10 cellular contexts compared by ENCODE assay signal in the genomic region with DNA sequence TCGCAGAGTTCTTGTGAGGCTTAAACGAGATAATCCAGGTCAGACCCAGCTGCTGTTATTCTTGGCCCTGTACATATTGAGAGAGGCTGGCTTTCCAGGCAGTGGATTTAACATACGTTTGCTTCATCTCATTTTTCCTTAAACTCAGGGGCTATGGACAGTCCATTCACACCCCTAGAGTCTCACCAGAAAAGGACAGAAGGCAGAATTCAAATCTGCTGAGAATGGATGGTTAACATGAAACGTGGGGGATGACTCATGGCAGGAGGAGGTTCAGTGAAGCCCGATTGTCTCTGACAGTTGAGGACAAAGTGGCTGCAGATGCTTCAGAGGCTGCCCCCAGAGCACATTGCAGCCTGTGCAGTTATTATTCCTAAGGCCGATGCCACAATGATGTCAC. TPM values are rescaled to one million over a fixed set of nuclear protein-coding genes. Genes with fewer than 3 reads are reported as not detected.
DNase-seq lines count a peak whose midpoint lies in the region; ATAC-seq and TF ChIP-seq lines count a peak whose summit lies in the region.
"Had no signal": no experiment of that assay in that cellular context is flagged by ENCODE, and none has a peak within 500 bp of the region (broad histone marks: within the 10 kb centered on the region; RNA-seq: fewer than 3 reads in every experiment).

No MANE protein-coding gene starts in this region.

- in situ Hi-C loops in ACHN (cut with HindIII; ENCODE audit: low pct_ligation_motif_present, low pct_unique_long_range_greater_than_20kb, low sequenced_read_pairs), result no loop called here

- H3K4me3 ChIP-seq in PC-3 (ENCODE audit: low read length) (peak overlapping the region; percentile 28), fibroblast of mammary gland (ENCODE audit: control insufficient read depth, low read depth, low read length) (no peak overlapping the region), mesendoderm (ENCODE audit: low read length) (no peak overlapping the region)
- H3K4me3 ChIP-seq: BLaER1 had no signal

- intact Hi-C loops in PC-3 (cut with micrococcal nuclease), result loop anchor here (5.0 kb wide), 2 partner anchors 513 to 563 kb away; no protein-coding TSS in a partner anchor

- no peak overlapping the region for H3K56ac ChIP-seq in mesendoderm (ENCODE audit: low read length)

- no peaks in the 10 kb centered on the region for H3K9me3 ChIP-seq in PC-3 (ENCODE audit: low read length)
- H3K9me3 ChIP-seq: BLaER1 had no signal

- H3K36me3 Mint-ChIP-seq in activated T-cell treated with anti-CD3 and anti-CD28 coated beads, Interleukin-2, amount 50 U/mL, for 72 hours (ENCODE audit: insufficient read depth in 2 of 2), result no peaks in the 10 kb centered on the region

- H3K4me1 Mint-ChIP-seq in activated T-cell treated with anti-CD3 and anti-CD28 coated beads, Interleukin-2, amount 50 U/mL, for 72 hours (ENCODE audit: low read depth), result no peaks in the 10 kb centered on the region

- H3K27ac Mint-ChIP-seq in activated T-cell treated with anti-CD3 and anti-CD28 coated beads, Interleukin-2, amount 50 U/mL, for 72 hours, result no peak overlapping the region

- no peak overlapping the region for H3K18ac ChIP-seq in mesendoderm (ENCODE audit: low read length)

- H3K4me3 Mint-ChIP-seq in activated T-cell treated with anti-CD3 and anti-CD28 coated beads, Interleukin-2, amount 50 U/mL, for 72 hours, result no peak overlapping the region
- H3K4me3 Mint-ChIP-seq: activated T-cell treated with anti-CD3 and anti-CD28 coated beads, Interleukin-2, amount 50 U/mL, for 4 hours had no signal

- H3K4me2 ChIP-seq in PC-3 (ENCODE audit: low read length) (peak overlapping the region; percentile 64), mesendoderm (ENCODE audit: low read length) (no peak overlapping the region)
- H3K4me2 ChIP-seq: BLaER1 had no signal

- H3K4ac ChIP-seq in mesendoderm (ENCODE audit: low read depth, low read length), result no peak overlapping the region

- no peak for TF ChIP-seq POLR2A in GM18505 (IDR thresholded peaks at IDR 0.05; ENCODE audit: borderline replicate concordance, extremely low read depth, insufficient read depth, insufficient read length)

- no peaks in the 10 kb centered on the region for H3K79me1 ChIP-seq in mesendoderm (ENCODE audit: low read length)

- ATAC-seq in PC-3 (peak; percentile 8; the same call in 1 of the 2 replicates), GM18505 (IDR thresholded peaks at IDR 0.05; ENCODE audit: unreplicated experiment) (no peak)
- ATAC-seq in activated T-cell treated with anti-CD3 and anti-CD28 coated beads, Interleukin-2, amount 50 U/mL, for 72 hours (replicated peaks in 1 of 2), result no peak
- ATAC-seq: activated T-cell treated with anti-CD3 and anti-CD28 coated beads, Interleukin-2, amount 50 U/mL, for 4 hours had no signal

- no peak overlapping the region for H4K5ac ChIP-seq in mesendoderm (ENCODE audit: low read length)

- no peaks in the 10 kb centered on the region for H4K20me1 ChIP-seq in PC-3 (ENCODE audit: low read length)
- H4K20me1 ChIP-seq: BLaER1 had no signal

- H3K79me2 ChIP-seq in PC-3 (ENCODE audit: low read length) (peaks cover 88% of the 10 kb centered on the region), mesendoderm (ENCODE audit: control insufficient read depth, insufficient read depth, low read length) (no peaks in the 10 kb centered on the region)

- H4K8ac ChIP-seq in mesendoderm (ENCODE audit: low read depth, low read length), result no peak overlapping the region

- peaks cover 93% of the 10 kb centered on the region for H3K27me3 Mint-ChIP-seq in activated T-cell treated with anti-CD3 and anti-CD28 coated beads, Interleukin-2, amount 50 U/mL, for 72 hours (ENCODE audit: low read depth)

- peaks cover 12% of the 10 kb centered on the region for H3F3A ChIP-seq in PC-3 (ENCODE audit: low read length, unreplicated experiment)

- BruUV-seq in PC-3 (replicated peaks; lab: Mats Ljungman, UMichigan), result no TSS peak

- no peaks in the 10 kb centered on the region for H3K9me3 Mint-ChIP-seq in activated T-cell treated with anti-CD3 and anti-CD28 coated beads, Interleukin-2, amount 50 U/mL, for 72 hours
- H3K9me3 Mint-ChIP-seq: activated T-cell treated with anti-CD3 and anti-CD28 coated beads, Interleukin-2, amount 50 U/mL, for 4 hours had no signal

- H3K27ac ChIP-seq in PC-3 (ENCODE audit: low read length), result peak overlapping the region; percentile 91
- no peak overlapping the region for H3K27ac ChIP-seq in mesendoderm (ENCODE audit: low read depth, low read length)
- H3K27ac ChIP-seq: BLaER1 had no signal

- no peak overlapping the region for H2BK120ac ChIP-seq in mesendoderm (ENCODE audit: low read depth, low read length)

- CTCF ChIA-PET in PC-3 (lab: Charles Lee), result no interaction called here

- DNase-seq in ACHN, result peak; percentile 64
- DNase-seq in HT1080 (ENCODE audit: low read depth), result peak; percentile 60
- DNase-seq in PC-3, result peak; percentile 84
- peak; percentile 42 for DNase-seq in fibroblast of mammary gland (ENCODE audit: low read depth)
- DNase-seq in activated T-cell treated with anti-CD3 and anti-CD28 coated beads, Interleukin-2, amount 50 U/mL, for 72 hours, result no peak
- no peak for DNase-seq in mesendoderm
- no peak for DNase-seq in AML-193 (lab: John Stamatoyannopoulos, UW)
- DNase-seq: activated T-cell treated with anti-CD3 and anti-CD28 coated beads, Interleukin-2, amount 50 U/mL, for 4 hours had no signal

- H3K4me1 ChIP-seq in PC-3 (ENCODE audit: insufficient read depth, low read length) (peaks cover 58% of the 10 kb centered on the region), mesendoderm (ENCODE audit: control insufficient read depth, low read depth, low read length) (no peaks in the 10 kb centered on the region)

- WGBS in mesendoderm (ENCODE audit: extremely low coverage, insufficient coverage, low lambda C conversion rate), result no CpG with 5 or more reads among the region's 6 CpGs

- peak overlapping the region; percentile 85 for H3K9ac ChIP-seq in PC-3 (ENCODE audit: low read length)
- H3K9ac ChIP-seq in mesendoderm (ENCODE audit: low read length), result no peak overlapping the region
- H3K9ac ChIP-seq: BLaER1 had no signal

- H3K36me3 ChIP-seq in PC-3 (ENCODE audit: low read depth, low read length) (peaks cover 21% of the 10 kb centered on the region; the same call in 1 of the 2 replicates), mesendoderm (ENCODE audit: control insufficient read depth, insufficient read depth, low read length) (no peaks in the 10 kb centered on the region)
- H3K36me3 ChIP-seq: BLaER1 had no signal

- no peak overlapping the region for H2BK5ac ChIP-seq in mesendoderm (ENCODE audit: low read length)

- no peak overlapping the region for H2AK5ac ChIP-seq in mesendoderm (ENCODE audit: low read length)

- H3K27me3 ChIP-seq in PC-3 (ENCODE audit: low read length) (no peaks in the 10 kb centered on the region), mesendoderm (ENCODE audit: insufficient read depth, low read length, poor library complexity) (no peaks in the 10 kb centered on the region)
- H3K27me3 ChIP-seq: BLaER1 had no signal

- no peaks in the 10 kb centered on the region for H3K9me2 ChIP-seq in PC-3 (replicated peaks; ENCODE audit: low read length)

- 0 out of 2 replicates have a peak, but pooled peaks have one; percentile 14 for TF ChIP-seq CTCF in PC-3 (conservative IDR thresholded peaks at IDR 0.05; ENCODE audit: low read depth, low read length)
- TF ChIP-seq CTCF in fibroblast of mammary gland (conservative IDR thresholded peaks at IDR 0.05; ENCODE audit: control insufficient read depth, insufficient read depth, low read depth, low read length), result no peak

- POLR2A ChIA-PET in PC-3 (lab: Charles Lee; ENCODE audit: unreplicated experiment), result no interaction called here

- no peak overlapping the region for H2AFZ ChIP-seq in PC-3 (ENCODE audit: low read length)

- no peak overlapping the region for H3K23ac ChIP-seq in mesendoderm (ENCODE audit: low read length)

- no peak overlapping the region for H2BK15ac ChIP-seq in mesendoderm (replicated peaks; ENCODE audit: low read depth)

RNA-seq across cellular contexts. Expression of a gene that starts 39.4 kb away (rescaled TPM):
- total RNA-seq in HT1080 (2014; rRNA removed; shearing (Covaris generic)), result 2.4 and 3.2 TPM in 2 replicates
- 6.3 and 8.1 TPM in 2 replicates for polyA plus RNA-seq in HT1080 (2015; cell fraction: cytosol; rRNA removed)
- polyA plus RNA-seq in HT1080 (2015; cell fraction: nucleus; rRNA removed), result 27.5 and 33.7 TPM in 2 replicates
- 38.7 and 50.3 TPM in 2 replicates for total RNA-seq in PC-3 (2014; rRNA removed)
- total RNA-seq in activated T-cell treated with anti-CD3 and anti-CD28 coated beads, Interleukin-2, amount 50 U/mL, for 72 hours, result not detected
- polyA plus RNA-seq in mesendoderm (2013, experiment 1 of 2), result 0.97 TPM
- polyA plus RNA-seq in mesendoderm (2013, experiment 2 of 2), result 0.81 TPM
- total RNA-seq: activated T-cell treated with anti-CD3 and anti-CD28 coated beads, Interleukin-2, amount 50 U/mL, for 4 hours had no signal

Comparison
In these comparisons a context has a peak if more than half of its experiments do, and no peak if none do; other contexts are left out.
1. DNase-seq: peak in ACHN (single experiment), HT1080 (single experiment), PC-3 (single experiment) and fibroblast of mammary gland (single experiment); none in activated T-cell treated with anti-CD3 and anti-CD28 coated beads, Interleukin-2, amount 50 U/mL, for 72 hours (0 of 2), mesendoderm (single experiment) and AML-193 (0 of 2).